Comparison of ENCODE assay signal across 1 cellular context in the genomic region with DNA sequence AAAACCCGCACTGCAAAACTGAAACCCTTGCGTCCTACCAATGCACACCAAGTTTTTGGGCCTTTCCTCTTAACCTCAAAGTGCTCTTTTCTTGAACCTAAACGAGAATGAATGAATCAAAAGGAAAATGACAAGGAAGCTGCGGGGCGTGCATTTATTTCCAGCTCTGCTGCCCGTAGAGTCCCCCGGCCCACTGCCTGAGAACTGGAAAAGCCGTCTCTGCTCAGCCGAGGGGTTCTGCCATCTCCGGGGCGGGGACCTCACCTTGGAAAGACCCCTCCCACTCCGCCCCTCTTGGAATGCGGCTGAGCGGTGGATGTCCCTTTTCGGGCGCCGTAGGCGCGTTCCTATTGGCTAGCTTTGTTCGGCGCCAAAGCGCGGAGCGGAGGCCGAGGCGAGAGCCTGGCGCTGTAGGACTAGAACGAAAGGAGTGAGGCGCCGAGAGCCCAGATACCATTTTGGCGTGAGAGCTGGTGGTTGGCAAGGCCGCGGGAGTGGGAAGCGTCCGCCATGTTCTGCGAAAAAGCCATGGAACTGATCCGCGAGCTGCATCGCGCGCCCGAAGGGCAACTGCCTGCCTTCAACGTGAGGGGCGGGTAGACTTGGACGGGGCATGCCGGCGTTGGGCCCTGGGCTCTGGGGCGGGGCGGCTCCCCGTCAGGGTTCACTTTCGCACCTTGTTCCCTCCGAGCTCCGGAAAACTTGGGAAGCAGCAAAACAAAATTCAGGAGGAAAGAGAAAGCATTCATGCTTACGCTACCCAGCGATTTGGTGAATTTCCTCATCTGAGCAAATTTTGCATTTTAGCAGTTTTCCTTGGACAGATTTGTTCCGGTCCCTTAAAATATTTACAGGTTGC.
A peak's percentile ranks its signal among the peaks of the same experiment; 100 is the strongest.
TF ChIP-seq lines count a peak whose summit lies in the region.

A gene (plus strand): TSS at position 363 of the 859 bp plus-strand sequence. CDS start 148 bp downstream, at position 511.

TF ChIP-seq in HepG2, 621 proteins besides CTCF, POLR2A, EP300 and RAD21 (continued from another document and continues in another):
- TF ChIP-seq, protein P1, sequence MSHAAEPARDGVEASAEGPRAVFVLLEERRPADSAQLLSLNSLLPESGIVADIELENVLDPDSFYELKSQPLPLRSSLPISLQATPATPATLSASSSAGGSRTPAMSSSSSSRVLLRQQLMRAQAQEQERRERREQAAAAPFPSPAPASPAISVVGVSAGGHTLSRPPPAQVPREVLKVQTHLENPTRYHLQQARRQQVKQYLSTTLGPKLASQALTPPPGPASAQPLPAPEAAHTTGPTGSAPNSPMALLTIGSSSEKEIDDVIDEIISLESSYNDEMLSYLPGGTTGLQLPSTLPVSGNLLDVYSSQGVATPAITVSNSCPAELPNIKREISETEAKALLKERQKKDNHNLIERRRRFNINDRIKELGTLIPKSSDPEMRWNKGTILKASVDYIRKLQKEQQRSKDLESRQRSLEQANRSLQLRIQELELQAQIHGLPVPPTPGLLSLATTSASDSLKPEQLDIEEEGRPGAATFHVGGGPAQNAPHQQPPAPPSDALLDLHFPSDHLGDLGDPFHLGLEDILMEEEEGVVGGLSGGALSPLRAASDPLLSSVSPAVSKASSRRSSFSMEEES (CRISPR knock-in tag; IDR thresholded peaks at IDR 0.05), result peak; percentile 41
- TF ChIP-seq BRD4 (CRISPR knock-in tag; IDR thresholded peaks at IDR 0.05) (peak; percentile 99), NRL (CRISPR knock-in tag; IDR thresholded peaks at IDR 0.05; ENCODE audit: borderline replicate concordance) (peak; percentile 100; the same call in 1 of the 2 replicates), RBAK (CRISPR knock-in tag; IDR thresholded peaks at IDR 0.05) (no peak; the same call in 1 of the 2 replicates), EZH2 (conservative IDR thresholded peaks at IDR 0.05; ENCODE audit: low read depth, low read length) (no peak), ZNF883 (CRISPR knock-in tag; IDR thresholded peaks at IDR 0.05; ENCODE audit: not compliant biosample characterization) (peak; percentile 99), ZNF44 (CRISPR knock-in tag; IDR thresholded peaks at IDR 0.05) (peak; percentile 98), ZNF781 (CRISPR knock-in tag; IDR thresholded peaks at IDR 0.05; ENCODE audit: borderline replicate concordance, not compliant biosample characterization) (peak; percentile 99), ATAD3A (CRISPR knock-in tag; IDR thresholded peaks at IDR 0.05) (peak; percentile 86; the same call in 1 of the 2 replicates), KLF15 (CRISPR knock-in tag; IDR thresholded peaks at IDR 0.05; ENCODE audit: borderline replicate concordance) (peak; percentile 97), ISX (CRISPR knock-in tag; conservative IDR thresholded peaks at IDR 0.05) (peak; percentile 99), SAP130 (CRISPR knock-in tag; IDR thresholded peaks at IDR 0.05; ENCODE audit: low read depth) (peak; percentile 100), TBX2 (CRISPR knock-in tag; IDR thresholded peaks at IDR 0.05; ENCODE audit: borderline replicate concordance) (peak; percentile 97), ZNF30 (CRISPR knock-in tag; IDR thresholded peaks at IDR 0.05) (peak; percentile 97), EEA1 (CRISPR knock-in tag; IDR thresholded peaks at IDR 0.05; ENCODE audit: borderline replicate concordance) (peak; percentile 98), ZNF546 (CRISPR knock-in tag; conservative IDR thresholded peaks at IDR 0.05) (0 out of 2 replicates have a peak, but pooled peaks have one; percentile 47), MZF1 (CRISPR knock-in tag; IDR thresholded peaks at IDR 0.05; ENCODE audit: borderline replicate concordance) (peak; percentile 79; the same call in 1 of the 2 replicates), DPF2 (CRISPR knock-in tag; IDR thresholded peaks at IDR 0.05; ENCODE audit: borderline replicate concordance, low read depth) (no peak), NFYB (CRISPR knock-in tag; IDR thresholded peaks at IDR 0.05) (peak; percentile 95), ZNF329 (CRISPR knock-in tag; IDR thresholded peaks at IDR 0.05; ENCODE audit: low read depth) (peak; percentile 41; the same call in 1 of the 2 replicates), ZIK1 (CRISPR knock-in tag; IDR thresholded peaks at IDR 0.05; ENCODE audit: borderline replicate concordance, low read depth) (peak; percentile 97), ZNF747 (CRISPR knock-in tag; IDR thresholded peaks at IDR 0.05; ENCODE audit: borderline replicate concordance) (peak; percentile 93)
- TF ChIP-seq, protein P2, sequence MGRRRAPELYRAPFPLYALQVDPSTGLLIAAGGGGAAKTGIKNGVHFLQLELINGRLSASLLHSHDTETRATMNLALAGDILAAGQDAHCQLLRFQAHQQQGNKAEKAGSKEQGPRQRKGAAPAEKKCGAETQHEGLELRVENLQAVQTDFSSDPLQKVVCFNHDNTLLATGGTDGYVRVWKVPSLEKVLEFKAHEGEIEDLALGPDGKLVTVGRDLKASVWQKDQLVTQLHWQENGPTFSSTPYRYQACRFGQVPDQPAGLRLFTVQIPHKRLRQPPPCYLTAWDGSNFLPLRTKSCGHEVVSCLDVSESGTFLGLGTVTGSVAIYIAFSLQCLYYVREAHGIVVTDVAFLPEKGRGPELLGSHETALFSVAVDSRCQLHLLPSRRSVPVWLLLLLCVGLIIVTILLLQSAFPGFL (CRISPR knock-in tag; IDR thresholded peaks at IDR 0.05), result peak; percentile 92; the same call in 1 of the 2 replicates
- TF ChIP-seq, protein P3, sequence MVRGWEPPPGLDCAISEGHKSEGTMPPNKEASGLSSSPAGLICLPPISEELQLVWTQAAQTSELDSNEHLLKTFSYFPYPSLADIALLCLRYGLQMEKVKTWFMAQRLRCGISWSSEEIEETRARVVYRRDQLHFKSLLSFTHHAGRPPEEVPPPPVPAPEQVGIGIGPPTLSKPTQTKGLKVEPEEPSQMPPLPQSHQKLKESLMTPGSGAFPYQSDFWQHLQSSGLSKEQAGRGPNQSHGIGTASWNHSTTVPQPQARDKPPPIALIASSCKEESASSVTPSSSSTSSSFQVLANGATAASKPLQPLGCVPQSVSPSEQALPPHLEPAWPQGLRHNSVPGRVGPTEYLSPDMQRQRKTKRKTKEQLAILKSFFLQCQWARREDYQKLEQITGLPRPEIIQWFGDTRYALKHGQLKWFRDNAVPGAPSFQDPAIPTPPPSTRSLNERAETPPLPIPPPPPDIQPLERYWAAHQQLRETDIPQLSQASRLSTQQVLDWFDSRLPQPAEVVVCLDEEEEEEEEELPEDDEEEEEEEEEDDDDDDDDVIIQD (CRISPR knock-in tag; IDR thresholded peaks at IDR 0.05; ENCODE audit: low read depth), result peak; percentile 92
- TF ChIP-seq, protein P4, sequence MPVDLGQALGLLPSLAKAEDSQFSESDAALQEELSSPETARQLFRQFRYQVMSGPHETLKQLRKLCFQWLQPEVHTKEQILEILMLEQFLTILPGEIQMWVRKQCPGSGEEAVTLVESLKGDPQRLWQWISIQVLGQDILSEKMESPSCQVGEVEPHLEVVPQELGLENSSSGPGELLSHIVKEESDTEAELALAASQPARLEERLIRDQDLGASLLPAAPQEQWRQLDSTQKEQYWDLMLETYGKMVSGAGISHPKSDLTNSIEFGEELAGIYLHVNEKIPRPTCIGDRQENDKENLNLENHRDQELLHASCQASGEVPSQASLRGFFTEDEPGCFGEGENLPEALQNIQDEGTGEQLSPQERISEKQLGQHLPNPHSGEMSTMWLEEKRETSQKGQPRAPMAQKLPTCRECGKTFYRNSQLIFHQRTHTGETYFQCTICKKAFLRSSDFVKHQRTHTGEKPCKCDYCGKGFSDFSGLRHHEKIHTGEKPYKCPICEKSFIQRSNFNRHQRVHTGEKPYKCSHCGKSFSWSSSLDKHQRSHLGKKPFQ (CRISPR knock-in tag; IDR thresholded peaks at IDR 0.05; ENCODE audit: insufficient replicate concordance), result peak; percentile 95
- TF ChIP-seq, protein P5, sequence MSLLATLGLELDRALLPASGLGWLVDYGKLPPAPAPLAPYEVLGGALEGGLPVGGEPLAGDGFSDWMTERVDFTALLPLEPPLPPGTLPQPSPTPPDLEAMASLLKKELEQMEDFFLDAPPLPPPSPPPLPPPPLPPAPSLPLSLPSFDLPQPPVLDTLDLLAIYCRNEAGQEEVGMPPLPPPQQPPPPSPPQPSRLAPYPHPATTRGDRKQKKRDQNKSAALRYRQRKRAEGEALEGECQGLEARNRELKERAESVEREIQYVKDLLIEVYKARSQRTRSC (CRISPR knock-in tag; IDR thresholded peaks at IDR 0.05; ENCODE audit: low read depth), result peak; percentile 96
- TF ChIP-seq, protein P6, sequence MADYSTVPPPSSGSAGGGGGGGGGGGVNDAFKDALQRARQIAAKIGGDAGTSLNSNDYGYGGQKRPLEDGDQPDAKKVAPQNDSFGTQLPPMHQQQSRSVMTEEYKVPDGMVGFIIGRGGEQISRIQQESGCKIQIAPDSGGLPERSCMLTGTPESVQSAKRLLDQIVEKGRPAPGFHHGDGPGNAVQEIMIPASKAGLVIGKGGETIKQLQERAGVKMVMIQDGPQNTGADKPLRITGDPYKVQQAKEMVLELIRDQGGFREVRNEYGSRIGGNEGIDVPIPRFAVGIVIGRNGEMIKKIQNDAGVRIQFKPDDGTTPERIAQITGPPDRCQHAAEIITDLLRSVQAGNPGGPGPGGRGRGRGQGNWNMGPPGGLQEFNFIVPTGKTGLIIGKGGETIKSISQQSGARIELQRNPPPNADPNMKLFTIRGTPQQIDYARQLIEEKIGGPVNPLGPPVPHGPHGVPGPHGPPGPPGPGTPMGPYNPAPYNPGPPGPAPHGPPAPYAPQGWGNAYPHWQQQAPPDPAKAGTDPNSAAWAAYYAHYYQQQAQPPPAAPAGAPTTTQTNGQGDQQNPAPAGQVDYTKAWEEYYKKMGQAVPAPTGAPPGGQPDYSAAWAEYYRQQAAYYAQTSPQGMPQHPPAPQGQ (CRISPR knock-in tag; IDR thresholded peaks at IDR 0.05; ENCODE audit: borderline replicate concordance), result no peak
- TF ChIP-seq, protein P7, sequence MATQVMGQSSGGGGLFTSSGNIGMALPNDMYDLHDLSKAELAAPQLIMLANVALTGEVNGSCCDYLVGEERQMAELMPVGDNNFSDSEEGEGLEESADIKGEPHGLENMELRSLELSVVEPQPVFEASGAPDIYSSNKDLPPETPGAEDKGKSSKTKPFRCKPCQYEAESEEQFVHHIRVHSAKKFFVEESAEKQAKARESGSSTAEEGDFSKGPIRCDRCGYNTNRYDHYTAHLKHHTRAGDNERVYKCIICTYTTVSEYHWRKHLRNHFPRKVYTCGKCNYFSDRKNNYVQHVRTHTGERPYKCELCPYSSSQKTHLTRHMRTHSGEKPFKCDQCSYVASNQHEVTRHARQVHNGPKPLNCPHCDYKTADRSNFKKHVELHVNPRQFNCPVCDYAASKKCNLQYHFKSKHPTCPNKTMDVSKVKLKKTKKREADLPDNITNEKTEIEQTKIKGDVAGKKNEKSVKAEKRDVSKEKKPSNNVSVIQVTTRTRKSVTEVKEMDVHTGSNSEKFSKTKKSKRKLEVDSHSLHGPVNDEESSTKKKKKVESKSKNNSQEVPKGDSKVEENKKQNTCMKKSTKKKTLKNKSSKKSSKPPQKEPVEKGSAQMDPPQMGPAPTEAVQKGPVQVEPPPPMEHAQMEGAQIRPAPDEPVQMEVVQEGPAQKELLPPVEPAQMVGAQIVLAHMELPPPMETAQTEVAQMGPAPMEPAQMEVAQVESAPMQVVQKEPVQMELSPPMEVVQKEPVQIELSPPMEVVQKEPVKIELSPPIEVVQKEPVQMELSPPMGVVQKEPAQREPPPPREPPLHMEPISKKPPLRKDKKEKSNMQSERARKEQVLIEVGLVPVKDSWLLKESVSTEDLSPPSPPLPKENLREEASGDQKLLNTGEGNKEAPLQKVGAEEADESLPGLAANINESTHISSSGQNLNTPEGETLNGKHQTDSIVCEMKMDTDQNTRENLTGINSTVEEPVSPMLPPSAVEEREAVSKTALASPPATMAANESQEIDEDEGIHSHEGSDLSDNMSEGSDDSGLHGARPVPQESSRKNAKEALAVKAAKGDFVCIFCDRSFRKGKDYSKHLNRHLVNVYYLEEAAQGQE (IDR thresholded peaks at IDR 0.05; ENCODE audit: borderline replicate concordance in 1 of 2, low read depth in 1 of 2, low read length in 2 of 2), result peak in 1 of 2 experiments; percentile 82; a peak in 2 of 4 replicates
- TF ChIP-seq, protein P8, sequence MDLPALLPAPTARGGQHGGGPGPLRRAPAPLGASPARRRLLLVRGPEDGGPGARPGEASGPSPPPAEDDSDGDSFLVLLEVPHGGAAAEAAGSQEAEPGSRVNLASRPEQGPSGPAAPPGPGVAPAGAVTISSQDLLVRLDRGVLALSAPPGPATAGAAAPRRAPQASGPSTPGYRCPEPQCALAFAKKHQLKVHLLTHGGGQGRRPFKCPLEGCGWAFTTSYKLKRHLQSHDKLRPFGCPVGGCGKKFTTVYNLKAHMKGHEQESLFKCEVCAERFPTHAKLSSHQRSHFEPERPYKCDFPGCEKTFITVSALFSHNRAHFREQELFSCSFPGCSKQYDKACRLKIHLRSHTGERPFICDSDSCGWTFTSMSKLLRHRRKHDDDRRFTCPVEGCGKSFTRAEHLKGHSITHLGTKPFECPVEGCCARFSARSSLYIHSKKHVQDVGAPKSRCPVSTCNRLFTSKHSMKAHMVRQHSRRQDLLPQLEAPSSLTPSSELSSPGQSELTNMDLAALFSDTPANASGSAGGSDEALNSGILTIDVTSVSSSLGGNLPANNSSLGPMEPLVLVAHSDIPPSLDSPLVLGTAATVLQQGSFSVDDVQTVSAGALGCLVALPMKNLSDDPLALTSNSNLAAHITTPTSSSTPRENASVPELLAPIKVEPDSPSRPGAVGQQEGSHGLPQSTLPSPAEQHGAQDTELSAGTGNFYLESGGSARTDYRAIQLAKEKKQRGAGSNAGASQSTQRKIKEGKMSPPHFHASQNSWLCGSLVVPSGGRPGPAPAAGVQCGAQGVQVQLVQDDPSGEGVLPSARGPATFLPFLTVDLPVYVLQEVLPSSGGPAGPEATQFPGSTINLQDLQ (CRISPR knock-in tag; IDR thresholded peaks at IDR 0.05), result peak; percentile 97
- TF ChIP-seq, protein P9, sequence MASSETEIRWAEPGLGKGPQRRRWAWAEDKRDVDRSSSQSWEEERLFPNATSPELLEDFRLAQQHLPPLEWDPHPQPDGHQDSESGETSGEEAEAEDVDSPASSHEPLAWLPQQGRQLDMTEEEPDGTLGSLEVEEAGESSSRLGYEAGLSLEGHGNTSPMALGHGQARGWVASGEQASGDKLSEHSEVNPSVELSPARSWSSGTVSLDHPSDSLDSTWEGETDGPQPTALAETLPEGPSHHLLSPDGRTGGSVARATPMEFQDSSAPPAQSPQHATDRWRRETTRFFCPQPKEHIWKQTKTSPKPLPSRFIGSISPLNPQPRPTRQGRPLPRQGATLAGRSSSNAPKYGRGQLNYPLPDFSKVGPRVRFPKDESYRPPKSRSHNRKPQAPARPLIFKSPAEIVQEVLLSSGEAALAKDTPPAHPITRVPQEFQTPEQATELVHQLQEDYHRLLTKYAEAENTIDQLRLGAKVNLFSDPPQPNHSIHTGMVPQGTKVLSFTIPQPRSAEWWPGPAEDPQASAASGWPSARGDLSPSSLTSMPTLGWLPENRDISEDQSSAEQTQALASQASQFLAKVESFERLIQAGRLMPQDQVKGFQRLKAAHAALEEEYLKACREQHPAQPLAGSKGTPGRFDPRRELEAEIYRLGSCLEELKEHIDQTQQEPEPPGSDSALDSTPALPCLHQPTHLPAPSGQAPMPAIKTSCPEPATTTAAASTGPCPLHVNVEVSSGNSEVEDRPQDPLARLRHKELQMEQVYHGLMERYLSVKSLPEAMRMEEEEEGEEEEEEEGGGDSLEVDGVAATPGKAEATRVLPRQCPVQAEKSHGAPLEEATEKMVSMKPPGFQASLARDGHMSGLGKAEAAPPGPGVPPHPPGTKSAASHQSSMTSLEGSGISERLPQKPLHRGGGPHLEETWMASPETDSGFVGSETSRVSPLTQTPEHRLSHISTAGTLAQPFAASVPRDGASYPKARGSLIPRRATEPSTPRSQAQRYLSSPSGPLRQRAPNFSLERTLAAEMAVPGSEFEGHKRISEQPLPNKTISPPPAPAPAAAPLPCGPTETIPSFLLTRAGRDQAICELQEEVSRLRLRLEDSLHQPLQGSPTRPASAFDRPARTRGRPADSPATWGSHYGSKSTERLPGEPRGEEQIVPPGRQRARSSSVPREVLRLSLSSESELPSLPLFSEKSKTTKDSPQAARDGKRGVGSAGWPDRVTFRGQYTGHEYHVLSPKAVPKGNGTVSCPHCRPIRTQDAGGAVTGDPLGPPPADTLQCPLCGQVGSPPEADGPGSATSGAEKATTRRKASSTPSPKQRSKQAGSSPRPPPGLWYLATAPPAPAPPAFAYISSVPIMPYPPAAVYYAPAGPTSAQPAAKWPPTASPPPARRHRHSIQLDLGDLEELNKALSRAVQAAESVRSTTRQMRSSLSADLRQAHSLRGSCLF (CRISPR knock-in tag; IDR thresholded peaks at IDR 0.05; ENCODE audit: borderline replicate concordance), result peak; percentile 99
